23 cellular contexts compared by ENCODE assay signal in genomic region chr18:59604877-59605276, GRCh38.
DNase-seq lines count a peak whose midpoint lies in the region; ATAC-seq and TF ChIP-seq lines count a peak whose summit lies in the region.
"Had no signal": no experiment of that assay in that cellular context is flagged by ENCODE, and none has a peak within 500 bp of the region (broad histone marks: within the 10 kb centered on the region; RNA-seq: fewer than 3 reads in every experiment).

No MANE protein-coding gene starts in this region.

- DNase-seq in AG10803 (ENCODE audit: low read depth), result peak; percentile 40
- DNase-seq in HPDE6-E6E7 (ENCODE audit: extremely low spot score), result peak; percentile 66
- DNase-seq in epithelial cell of prostate (ENCODE audit: low read depth, low spot score), result peak; percentile 62
- DNase-seq in myocyte (ENCODE audit: low read depth), result peak; percentile 40
- no peak for DNase-seq in activated naive CD4-positive, alpha-beta T cell (lab: John Stamatoyannopoulos, UW)
- DNase-seq in HEK293T (ENCODE audit: extremely low spot score), result no peak
- DNase-seq: activated CD4-positive, alpha-beta T cell treated with anti-CD3 and anti-CD28 coated beads, Interleukin-2, amount 50 U/mL, for 1 hour; dorsolateral prefrontal cortex; erythroblast; Kasumi-1; mesendoderm; naive thymus-derived CD4-positive, alpha-beta T cell; NCI-H1048; NCI-H2029 treated with DMSO at 0.1 percent for 48 hours; Peyer's patch; stimulated activated CD4-positive, alpha-beta T cell treated with anti-CD3 and anti-CD28 coated beads, Interleukin-15, amount 100 ng/mL, for 24 hours; stimulated activated CD8-positive, alpha-beta memory T cell treated with anti-CD3 and anti-CD28 coated beads, Interleukin-4, amount 100 ng/mL, for 48 hours; trophoblast cell; WERI-Rb-1 had no signal

- POLR2A ChIA-PET in HEK293T (lab: Yijun Ruan, JAX), result no interaction called here

- ATAC-seq in HG03565 (IDR thresholded peaks at IDR 0.05; ENCODE audit: unreplicated experiment), result no peak
- no peak for ATAC-seq in GM18867 (IDR thresholded peaks at IDR 0.05; ENCODE audit: unreplicated experiment)
- ATAC-seq: HCT116; naive thymus-derived CD4-positive, alpha-beta T cell had no signal

- TF ChIP-seq CTCF in AG10803 (conservative IDR thresholded peaks at IDR 0.05; ENCODE audit: low read length), result no peak

- no peak overlapping the region for H3K4me3 ChIP-seq in AG10803 (ENCODE audit: low read length)
- H3K4me3 ChIP-seq: ascending aorta, dorsolateral prefrontal cortex, Peyer's patch had no signal

- CTCF ChIA-PET in HEK293T (lab: Yijun Ruan, JAX), result no interaction called here

- no peak overlapping the region for H3K27ac ChIP-seq in epithelial cell of prostate
- H3K27ac ChIP-seq: ascending aorta, dorsolateral prefrontal cortex, WERI-Rb-1 had no signal

TF ChIP-seq in HEK293T, 16 proteins besides CTCF, POLR2A, EP300 and RAD21:
- TF ChIP-seq LEF1 (IDR thresholded peaks at IDR 0.05; ENCODE audit: borderline replicate concordance) (no peak), CTBP1 (IDR thresholded peaks at IDR 0.05; ENCODE audit: borderline replicate concordance) (no peak), ZNF384 (IDR thresholded peaks at IDR 0.05) (no peak), ELF4 (IDR thresholded peaks at IDR 0.05) (no peak), TARDBP (IDR thresholded peaks at IDR 0.05) (no peak), FOXA1 (IDR thresholded peaks at IDR 0.05) (no peak), FOXM1 (IDR thresholded peaks at IDR 0.05; ENCODE audit: borderline replicate concordance) (no peak), SP1 (IDR thresholded peaks at IDR 0.05) (no peak)
TF ChIP-seq in HEK293T: peak in this region for 0.

Comparison
In these comparisons a context has a peak if more than half of its experiments do, and no peak if none do; other contexts are left out.
1. DNase-seq: peak in AG10803 (single experiment), HPDE6-E6E7 (single experiment), epithelial cell of prostate (single experiment) and myocyte (single experiment); none in activated naive CD4-positive, alpha-beta T cell (0 of 4) and HEK293T (single experiment).